ENCODE assay signal across 1 cellular context in genomic region chr10:24882047-24882698, GRCh38.
TF ChIP-seq lines count a peak whose summit lies in the region.

No MANE protein-coding gene starts in this region.

TF ChIP-seq in K562, 482 proteins besides CTCF, POLR2A, EP300 and RAD21 (continued from another document):
- no peak for TF ChIP-seq CEBPZ (IDR thresholded peaks at IDR 0.05; ENCODE audit: borderline replicate concordance, low read depth, low read length)
- TF ChIP-seq PURB (CRISPR knock-in tag; IDR thresholded peaks at IDR 0.05; ENCODE audit: low read depth) = no peak
- no peak for TF ChIP-seq ZBTB34 (CRISPR knock-in tag; IDR thresholded peaks at IDR 0.05)
- TF ChIP-seq ZBTB11 (CRISPR knock-in tag; IDR thresholded peaks at IDR 0.05) = no peak
- TF ChIP-seq CHAMP1 (IDR thresholded peaks at IDR 0.05) = no peak
- TF ChIP-seq AFF1 (IDR thresholded peaks at IDR 0.05; ENCODE audit: low read depth in 1 of 2, partially characterized antibody in 2 of 2) = no peak
TF ChIP-seq in K562: peak in this region for 0.
